In genomic region chr10:68075550-68076004, GRCh38 we compare ENCODE assay signal across 8 cellular contexts. TPM values are rescaled to one million over a fixed set of nuclear protein-coding genes. Genes with fewer than 3 reads are reported as not detected.
DNase-seq lines count a peak whose midpoint lies in the region; ATAC-seq and TF ChIP-seq lines count a peak whose summit lies in the region.

No MANE protein-coding gene starts in this region.

- no peak for DNase-seq in T-helper 1 cell
- no peak for DNase-seq in activated CD8-positive, alpha-beta T cell treated with anti-CD3 and anti-CD28 coated beads for 36 hours
- no peak for DNase-seq in NCI-H187 treated with DMSO at 0.1 percent for 48 hours (lab: John Stamatoyannopoulos, UW)
- DNase-seq in stimulated activated CD8-positive, alpha-beta memory T cell treated with anti-CD3 and anti-CD28 coated beads, Interleukin-4, amount 100 ng/mL, for 48 hours, result no peak

- no peaks in the 10 kb centered on the region for H3K9me3 ChIP-seq in iPS-15b (ENCODE audit: control insufficient read depth, insufficient read depth, low read length)
- H3K9me3 ChIP-seq in stomach smooth muscle (ENCODE audit: control insufficient read depth in 2 of 2, low read length in 2 of 2), result no peaks in the 10 kb centered on the region

- TF ChIP-seq CTCF in activated CD8-positive, alpha-beta T cell treated with anti-CD3 and anti-CD28 coated beads for 36 hours (IDR thresholded peaks at IDR 0.05), result no peak

- H3K9me3 Mint-ChIP-seq in T-helper 1 cell treated with Interleukin-12 subunit alpha and Interleukin-12 subunit beta and Interleukin-4 antibody, amounts not matched to agents 30 μg/mL and 1 μg/mL, for 36 hours, result no peaks in the 10 kb centered on the region
- H3K9me3 Mint-ChIP-seq in activated CD8-positive, alpha-beta T cell treated with anti-CD3 and anti-CD28 coated beads for 36 hours, result peaks cover 2% of the 10 kb centered on the region

- H3K27me3 Mint-ChIP-seq in T-helper 1 cell treated with Interleukin-12 subunit alpha and Interleukin-12 subunit beta and Interleukin-4 antibody, amounts not matched to agents 30 μg/mL and 1 μg/mL, for 36 hours (ENCODE audit: low read depth), result no peaks in the 10 kb centered on the region
- H3K27me3 Mint-ChIP-seq in activated CD8-positive, alpha-beta T cell treated with anti-CD3 and anti-CD28 coated beads for 36 hours, result no peaks in the 10 kb centered on the region

- ATAC-seq in activated CD8-positive, alpha-beta T cell treated with anti-CD3 and anti-CD28 coated beads for 36 hours, result no peak
- no peak for ATAC-seq in GM21381 (IDR thresholded peaks at IDR 0.05; ENCODE audit: unreplicated experiment)

- POLR2A ChIA-PET in activated CD8-positive, alpha-beta T cell treated with anti-CD3 and anti-CD28 coated beads for 36 hours (lab: Charles Lee), result interaction anchor here (0.8 to 1.0 kb wide), 2 partner anchors 27 to 256 kb away, joined by 3 to 4 read pairs; partner anchors contain the start of gene HNRNPH3

- H3K36me3 Mint-ChIP-seq in T-helper 1 cell treated with Interleukin-12 subunit alpha and Interleukin-12 subunit beta and Interleukin-4 antibody, amounts not matched to agents 30 μg/mL and 1 μg/mL, for 36 hours (ENCODE audit: low read depth), result peaks cover 13% of the 10 kb centered on the region
- peaks cover 27% of the 10 kb centered on the region for H3K36me3 Mint-ChIP-seq in activated CD8-positive, alpha-beta T cell treated with anti-CD3 and anti-CD28 coated beads for 36 hours (ENCODE audit: low read depth)

- no peak overlapping the region for H3K9ac ChIP-seq in iPS-15b (ENCODE audit: low read depth, low read length)
- H3K9ac ChIP-seq in stomach smooth muscle (ENCODE audit: low read length in 2 of 2), result peak overlapping the region; percentile 32 to 52

- H3K27me3 ChIP-seq in iPS-15b (ENCODE audit: control insufficient read depth, insufficient read depth, low read length), result no peaks in the 10 kb centered on the region
- no peaks in the 10 kb centered on the region for H3K27me3 ChIP-seq in stomach smooth muscle (ENCODE audit: control insufficient read depth in 1 of 2, insufficient read depth in 2 of 2, low read length in 2 of 2)

- H3K36me3 ChIP-seq in iPS-15b (ENCODE audit: control insufficient read depth, insufficient read depth, low read length), result no peaks in the 10 kb centered on the region
- H3K36me3 ChIP-seq in stomach smooth muscle (ENCODE audit: control insufficient read depth in 2 of 2, insufficient read depth in 2 of 2, low read length in 2 of 2), result no peaks in the 10 kb centered on the region

- peak overlapping the region; percentile 75 for H3K27ac Mint-ChIP-seq in T-helper 1 cell treated with Interleukin-12 subunit alpha and Interleukin-12 subunit beta and Interleukin-4 antibody, amounts not matched to agents 30 μg/mL and 1 μg/mL, for 36 hours
- H3K27ac Mint-ChIP-seq in activated CD8-positive, alpha-beta T cell treated with anti-CD3 and anti-CD28 coated beads for 36 hours, result peak overlapping the region; percentile 94

- H3K4me1 ChIP-seq in iPS-15b (ENCODE audit: control insufficient read depth, insufficient read depth, low read length) (peaks cover 8% of the 10 kb centered on the region), stomach smooth muscle (ENCODE audit: control insufficient read depth, insufficient read depth, low read length) (peaks cover 4% of the 10 kb centered on the region)

- H3K4me3 ChIP-seq in iPS-15b (ENCODE audit: low read depth, low read length) (peak overlapping the region; percentile 20), stomach smooth muscle (ENCODE audit: low read length in 2 of 2) (peak overlapping the region; percentile 39 to 68)

- intact Hi-C loops in activated CD8-positive, alpha-beta T cell treated with anti-CD3 and anti-CD28 coated beads for 36 hours (cut with micrococcal nuclease), result no loop called here

- H3K4me3 Mint-ChIP-seq in T-helper 1 cell treated with Interleukin-12 subunit alpha and Interleukin-12 subunit beta and Interleukin-4 antibody, amounts not matched to agents 30 μg/mL and 1 μg/mL, for 36 hours, result peak overlapping the region; percentile 93
- peak overlapping the region; percentile 98 for H3K4me3 Mint-ChIP-seq in activated CD8-positive, alpha-beta T cell treated with anti-CD3 and anti-CD28 coated beads for 36 hours

- H3K27ac ChIP-seq in stomach smooth muscle (ENCODE audit: low read length), result peak overlapping the region; percentile 50

- CTCF ChIA-PET in activated CD8-positive, alpha-beta T cell treated with anti-CD3 and anti-CD28 coated beads for 36 hours (lab: Charles Lee), result no interaction called here

- peaks cover 31% of the 10 kb centered on the region for H3K4me1 Mint-ChIP-seq in T-helper 1 cell treated with Interleukin-12 subunit alpha and Interleukin-12 subunit beta and Interleukin-4 antibody, amounts not matched to agents 30 μg/mL and 1 μg/mL, for 36 hours (ENCODE audit: low read depth)
- H3K4me1 Mint-ChIP-seq in activated CD8-positive, alpha-beta T cell treated with anti-CD3 and anti-CD28 coated beads for 36 hours (ENCODE audit: low read depth), result peaks cover 28% of the 10 kb centered on the region

RNA-seq across cellular contexts. Expression of gene HERC4, which starts 0.5 kb away (rescaled TPM):
- total RNA-seq in activated CD8-positive, alpha-beta T cell treated with anti-CD3 and anti-CD28 coated beads for 36 hours, result 10 to 100 TPM; 59.3 to 59.6 TPM

RNA-seq across cellular contexts. Expression of gene MYPN, which starts 33.7 kb away (rescaled TPM):
- not detected for total RNA-seq in activated CD8-positive, alpha-beta T cell treated with anti-CD3 and anti-CD28 coated beads for 36 hours
